8 cellular contexts compared by ENCODE assay signal in genomic region chr14:23186913-23187654, GRCh38. TPM values are rescaled to one million over a fixed set of nuclear protein-coding genes. Genes with fewer than 3 reads are reported as not detected.
A peak's percentile ranks its signal among the peaks of the same experiment; 100 is the strongest.
DNase-seq lines count a peak whose midpoint lies in the region; ATAC-seq and TF ChIP-seq lines count a peak whose summit lies in the region.

No MANE protein-coding gene starts in this region.

- H3K4me3 ChIP-seq in AG10803 (ENCODE audit: low read length): no peak overlapping the region
- H3K4me3 ChIP-seq in GM12865 (ENCODE audit: low read depth, low read length): no peak overlapping the region
- no peak overlapping the region for H3K4me3 ChIP-seq in skeletal muscle cell (ENCODE audit: low read depth, low read length)

- no peaks in the 10 kb centered on the region for H3K36me3 Mint-ChIP-seq in activated CD8-positive, alpha-beta T cell treated with anti-CD3 and anti-CD28 coated beads for 36 hours (ENCODE audit: low read depth)

- no peaks in the 10 kb centered on the region for H3K4me1 Mint-ChIP-seq in activated CD8-positive, alpha-beta T cell treated with anti-CD3 and anti-CD28 coated beads for 36 hours (ENCODE audit: low read depth)

- no peak overlapping the region for H3K27ac Mint-ChIP-seq in activated CD8-positive, alpha-beta T cell treated with anti-CD3 and anti-CD28 coated beads for 36 hours

- intact Hi-C loops in activated CD8-positive, alpha-beta T cell treated with anti-CD3 and anti-CD28 coated beads for 36 hours (cut with micrococcal nuclease): loop anchor here (1.0 kb wide), 1 partner anchor 66 kb away; no protein-coding TSS in a partner anchor
- intact Hi-C loops in left cardiac atrium (cut with DNase I): loop anchor here (1.0 to 2.0 kb wide), 2 partner anchors 66 to 67 kb away; no protein-coding TSS in a partner anchor

- no peaks in the 10 kb centered on the region for H3K9me3 Mint-ChIP-seq in activated CD8-positive, alpha-beta T cell treated with anti-CD3 and anti-CD28 coated beads for 36 hours

- no peak overlapping the region for H3K4me3 Mint-ChIP-seq in activated CD8-positive, alpha-beta T cell treated with anti-CD3 and anti-CD28 coated beads for 36 hours

- TF ChIP-seq CTCF in AG10803 (conservative IDR thresholded peaks at IDR 0.05; ENCODE audit: low read length) (peak; percentile 94), GM12865 (IDR thresholded peaks at IDR 0.05; ENCODE audit: insufficient read depth, low read depth, low read length, missing control alignments) (peak; percentile 68)
- peak; percentile 80 for TF ChIP-seq CTCF in activated CD8-positive, alpha-beta T cell treated with anti-CD3 and anti-CD28 coated beads for 36 hours (IDR thresholded peaks at IDR 0.05)

- CTCF ChIA-PET in activated CD8-positive, alpha-beta T cell treated with anti-CD3 and anti-CD28 coated beads for 36 hours (lab: Charles Lee): interaction anchor here (0.6 to 12.0 kb wide), 27 partner anchors 9 to 215 kb away, joined by 3 to 290 read pairs (median 4); partner anchors contain the start of genes ACIN1, C14orf119, CEBPE and PABPN1

- H3K27me3 Mint-ChIP-seq in activated CD8-positive, alpha-beta T cell treated with anti-CD3 and anti-CD28 coated beads for 36 hours: no peaks in the 10 kb centered on the region

- ATAC-seq in activated CD8-positive, alpha-beta T cell treated with anti-CD3 and anti-CD28 coated beads for 36 hours: peak; percentile 62
- ATAC-seq in left cardiac atrium (peak; percentile 50 to 56), GM21423 (IDR thresholded peaks at IDR 0.05; ENCODE audit: unreplicated experiment) (no peak)

- POLR2A ChIA-PET in activated CD8-positive, alpha-beta T cell treated with anti-CD3 and anti-CD28 coated beads for 36 hours (lab: Charles Lee): interaction anchor here (1.2 to 1.6 kb wide), 2 partner anchors 10 to 92 kb away, joined by 3 read pairs; partner anchors contain the start of genes ACIN1 and C14orf119

- DNase-seq in AG10803 (ENCODE audit: low read depth) (peak; percentile 77), GM12865 (ENCODE audit: low read depth) (peak; percentile 64), NCI-H2196 (lab: John Stamatoyannopoulos, UW; ENCODE audit: unreplicated experiment) (peak; percentile 50), left cardiac atrium (no peak), skeletal muscle cell (ENCODE audit: low read depth) (peak; percentile 22)
- peak; percentile 55 for DNase-seq in activated CD8-positive, alpha-beta T cell treated with anti-CD3 and anti-CD28 coated beads for 36 hours
- no peak for DNase-seq in activated effector memory CD4-positive, alpha-beta T cell treated with anti-CD3 and anti-CD28 coated beads, Interleukin-2, amount 50 U/mL, for 16 hours

RNA-seq across cellular contexts. Expression of gene SLC7A8, which starts 3.6 kb away (rescaled TPM):
- total RNA-seq in activated CD8-positive, alpha-beta T cell treated with anti-CD3 and anti-CD28 coated beads for 36 hours: 1 to 10 TPM; 1.5 to 1.9 TPM
- total RNA-seq in left cardiac atrium: 10 to 100 TPM in 1 of 2 donors, 1 to 10 TPM in 1; 8.7 to 16.2 TPM

RNA-seq across cellular contexts. Expression of gene RNF212B, which starts 50.7 kb away (rescaled TPM):
- not detected for total RNA-seq in activated CD8-positive, alpha-beta T cell treated with anti-CD3 and anti-CD28 coated beads for 36 hours
- not detected for total RNA-seq in left cardiac atrium

Comparison
In these comparisons a context has a peak if more than half of its experiments do, and no peak if none do; other contexts are left out.
1. DNase-seq: peak in AG10803 (single experiment), GM12865 (single experiment), NCI-H2196 (single experiment), activated CD8-positive, alpha-beta T cell treated with anti-CD3 and anti-CD28 coated beads for 36 hours (single experiment) and skeletal muscle cell (single experiment); none in left cardiac atrium (single experiment) and activated effector memory CD4-positive, alpha-beta T cell treated with anti-CD3 and anti-CD28 coated beads, Interleukin-2, amount 50 U/mL, for 16 hours (single experiment).
2. Peak in every context shown above with its lines, with median percentiles within 50 percentile points of each other: CTCF ChIP-seq.